24 cellular contexts compared by ENCODE assay signal in genomic region chr14:88007608-88008007, GRCh38. TPM values are rescaled to one million over a fixed set of nuclear protein-coding genes. Genes with fewer than 3 reads are reported as not detected.
DNase-seq lines count a peak whose midpoint lies in the region; ATAC-seq and TF ChIP-seq lines count a peak whose summit lies in the region.
"Had no signal": no experiment of that assay in that cellular context is flagged by ENCODE, and none has a peak within 500 bp of the region (broad histone marks: within the 10 kb centered on the region; RNA-seq: fewer than 3 reads in every experiment).

No MANE protein-coding gene starts in this region.

- CTCF ChIA-PET in activated CD4-positive, alpha-beta memory T cell treated with anti-CD3 and anti-CD28 coated beads for 36 hours (lab: Charles Lee) = interaction anchor here (1.5 to 3.2 kb wide), 2 partner anchors 10 to 12 kb away, joined by 5 to 20 read pairs; no protein-coding TSS in a partner anchor

- no peaks in the 10 kb centered on the region for H3K9me3 ChIP-seq in vagina
- H3K9me3 ChIP-seq: heart left ventricle, left lung, mucosa of descending colon, SK-N-SH, stomach had no signal

- POLR2A ChIA-PET in activated CD4-positive, alpha-beta memory T cell treated with anti-CD3 and anti-CD28 coated beads for 36 hours (lab: Charles Lee) = interaction anchor here (4.5 kb wide), 1 partner anchor 14 kb away, joined by 88 read pairs; the partner anchor contains the start of gene GALC

- TF ChIP-seq CTCF in endothelial cell (IDR thresholded peaks at IDR 0.05; ENCODE audit: unreplicated experiment) = no peak
- TF ChIP-seq CTCF in vagina (IDR thresholded peaks at IDR 0.05) = no peak

- no peak for TF ChIP-seq POLR2A in vagina (IDR thresholded peaks at IDR 0.05)

- H3K4me3 ChIP-seq in vagina = no peak overlapping the region
- H3K4me3 ChIP-seq: cardiac muscle cell, mucosa of descending colon had no signal

- H3K36me3 Mint-ChIP-seq in stimulated activated naive CD8-positive, alpha-beta T cell treated with anti-CD3 and anti-CD28 coated beads, Interleukin-15, Interleukin-2, amounts not matched to agents 100 ng/mL and 50 ng/mL, for 24 hours (ENCODE audit: low read depth) = peaks cover 55% of the 10 kb centered on the region
- peaks cover 34% of the 10 kb centered on the region for H3K36me3 Mint-ChIP-seq in activated CD4-positive, alpha-beta memory T cell treated with anti-CD3 and anti-CD28 coated beads for 36 hours
- no peaks in the 10 kb centered on the region for H3K36me3 Mint-ChIP-seq in endothelial cell (ENCODE audit: low read depth, unreplicated experiment)

- intact Hi-C loops in activated CD4-positive, alpha-beta memory T cell treated with anti-CD3 and anti-CD28 coated beads for 36 hours (cut with micrococcal nuclease) = loop anchor here (5.0 to 10.0 kb wide), 4 partner anchors 377 to 1607 kb away; partner anchors contain the start of genes EML5, SPATA7 and ZC3H14
- intact Hi-C loops in vagina (cut with DNase I) = no loop called here

- H3K9me3 Mint-ChIP-seq in stimulated activated naive CD8-positive, alpha-beta T cell treated with anti-CD3 and anti-CD28 coated beads, Interleukin-15, Interleukin-2, amounts not matched to agents 100 ng/mL and 50 ng/mL, for 24 hours = no peaks in the 10 kb centered on the region
- no peaks in the 10 kb centered on the region for H3K9me3 Mint-ChIP-seq in activated CD4-positive, alpha-beta memory T cell treated with anti-CD3 and anti-CD28 coated beads for 36 hours
- H3K9me3 Mint-ChIP-seq in endothelial cell (ENCODE audit: unreplicated experiment) = no peaks in the 10 kb centered on the region

- H3K27ac Mint-ChIP-seq in stimulated activated naive CD8-positive, alpha-beta T cell treated with anti-CD3 and anti-CD28 coated beads, Interleukin-15, Interleukin-2, amounts not matched to agents 100 ng/mL and 50 ng/mL, for 24 hours = peak overlapping the region; percentile 84
- peak overlapping the region; percentile 80 for H3K27ac Mint-ChIP-seq in activated CD4-positive, alpha-beta memory T cell treated with anti-CD3 and anti-CD28 coated beads for 36 hours
- peak overlapping the region; percentile 49 for H3K27ac Mint-ChIP-seq in endothelial cell (ENCODE audit: unreplicated experiment)

- no peak for DNase-seq in stimulated activated naive CD8-positive, alpha-beta T cell treated with anti-CD3 and anti-CD28 coated beads, Interleukin-15, Interleukin-2, amounts not matched to agents 100 U/mL and 50 U/mL, for 24 hours
- DNase-seq in activated CD4-positive, alpha-beta memory T cell treated with anti-CD3 and anti-CD28 coated beads for 36 hours = no peak
- DNase-seq in endothelial cell (ENCODE audit: low spot score) (no peak), vagina (ENCODE audit: extremely low spot score in 2 of 2) (no peak), substantia nigra (lab: John Stamatoyannopoulos, UW) (no peak), amygdala (lab: John Stamatoyannopoulos, UW) (no peak)
- DNase-seq: activated CD4-positive, CD25-positive, alpha-beta regulatory T cell treated with anti-CD3 and anti-CD28 coated beads, Interleukin-2, amount 50 U/mL, for 72 hours; dermis blood vessel endothelial cell; heart left ventricle; left lung; MM.1S; mucosa of descending colon; NCI-H1694; NCI-H2171 treated with DMSO at 0.1 percent for 48 hours; NCI-H526; SK-N-SH; stimulated activated CD4-positive, alpha-beta T cell treated with anti-CD3 and anti-CD28 coated beads, Interleukin-2, amount 100 ng/mL, for 24 hours; stomach; trophoblast cell had no signal

- no peaks in the 10 kb centered on the region for H3K36me3 ChIP-seq in vagina
- H3K36me3 ChIP-seq: cardiac muscle cell, left lung, stomach had no signal

- no peak for ATAC-seq in stimulated activated naive CD8-positive, alpha-beta T cell treated with anti-CD3 and anti-CD28 coated beads, Interleukin-15, Interleukin-2, amounts not matched to agents 100 U/mL and 50 U/mL, for 24 hours
- no peak for ATAC-seq in GM21619 (IDR thresholded peaks at IDR 0.05; ENCODE audit: unreplicated experiment)
- ATAC-seq: heart left ventricle, left lung, mucosa of descending colon had no signal

- H3K27me3 ChIP-seq in vagina = no peaks in the 10 kb centered on the region
- H3K27me3 ChIP-seq: cardiac muscle cell, heart left ventricle, left lung, stomach had no signal

- H3K4me1 Mint-ChIP-seq in stimulated activated naive CD8-positive, alpha-beta T cell treated with anti-CD3 and anti-CD28 coated beads, Interleukin-15, Interleukin-2, amounts not matched to agents 100 ng/mL and 50 ng/mL, for 24 hours (ENCODE audit: low read depth) = peaks cover 85% of the 10 kb centered on the region
- H3K4me1 Mint-ChIP-seq in activated CD4-positive, alpha-beta memory T cell treated with anti-CD3 and anti-CD28 coated beads for 36 hours (ENCODE audit: low read depth) = peaks cover 63% of the 10 kb centered on the region
- H3K4me1 Mint-ChIP-seq in endothelial cell (ENCODE audit: unreplicated experiment) = peaks cover 5% of the 10 kb centered on the region

- peak overlapping the region; percentile 97 for H3K4me3 Mint-ChIP-seq in stimulated activated naive CD8-positive, alpha-beta T cell treated with anti-CD3 and anti-CD28 coated beads, Interleukin-15, Interleukin-2, amounts not matched to agents 100 ng/mL and 50 ng/mL, for 24 hours
- H3K4me3 Mint-ChIP-seq in activated CD4-positive, alpha-beta memory T cell treated with anti-CD3 and anti-CD28 coated beads for 36 hours = peak overlapping the region; percentile 66
- H3K4me3 Mint-ChIP-seq in endothelial cell (ENCODE audit: unreplicated experiment) = no peak overlapping the region

- no peaks in the 10 kb centered on the region for H3K4me1 ChIP-seq in vagina

- no peaks in the 10 kb centered on the region for H3K27me3 Mint-ChIP-seq in stimulated activated naive CD8-positive, alpha-beta T cell treated with anti-CD3 and anti-CD28 coated beads, Interleukin-15, Interleukin-2, amounts not matched to agents 100 ng/mL and 50 ng/mL, for 24 hours
- no peaks in the 10 kb centered on the region for H3K27me3 Mint-ChIP-seq in activated CD4-positive, alpha-beta memory T cell treated with anti-CD3 and anti-CD28 coated beads for 36 hours
- no peaks in the 10 kb centered on the region for H3K27me3 Mint-ChIP-seq in endothelial cell (ENCODE audit: unreplicated experiment)

- peak overlapping the region; percentile 37 for H3K27ac ChIP-seq in vagina
- H3K27ac ChIP-seq in substantia nigra (ENCODE audit: low read depth, low read length, poor library complexity, severe bottlenecking) = no peak overlapping the region
- H3K27ac ChIP-seq: cardiac muscle cell, RWPE1 had no signal

RNA-seq across cellular contexts. Expression of gene GPR65, which starts 2.7 kb away (rescaled TPM):
- 10 to 100 TPM; 13.4 to 13.7 TPM for total RNA-seq in activated CD4-positive, alpha-beta memory T cell treated with anti-CD3 and anti-CD28 coated beads for 36 hours
- 0.64 TPM for total RNA-seq in endothelial cell (ENCODE audit: unreplicated experiment)
- total RNA-seq in vagina = 1.2 TPM
- total RNA-seq: cardiac muscle cell, Daoy, dermis blood vessel endothelial cell had no signal

RNA-seq across cellular contexts. Expression of gene GALC, which starts 14.6 kb away (rescaled TPM):
- total RNA-seq in activated CD4-positive, alpha-beta memory T cell treated with anti-CD3 and anti-CD28 coated beads for 36 hours = 10 to 100 TPM; 14.4 to 14.7 TPM
- total RNA-seq in endothelial cell (ENCODE audit: unreplicated experiment) (77.1 TPM), vagina (18.7 TPM)
